In the genomic region with DNA sequence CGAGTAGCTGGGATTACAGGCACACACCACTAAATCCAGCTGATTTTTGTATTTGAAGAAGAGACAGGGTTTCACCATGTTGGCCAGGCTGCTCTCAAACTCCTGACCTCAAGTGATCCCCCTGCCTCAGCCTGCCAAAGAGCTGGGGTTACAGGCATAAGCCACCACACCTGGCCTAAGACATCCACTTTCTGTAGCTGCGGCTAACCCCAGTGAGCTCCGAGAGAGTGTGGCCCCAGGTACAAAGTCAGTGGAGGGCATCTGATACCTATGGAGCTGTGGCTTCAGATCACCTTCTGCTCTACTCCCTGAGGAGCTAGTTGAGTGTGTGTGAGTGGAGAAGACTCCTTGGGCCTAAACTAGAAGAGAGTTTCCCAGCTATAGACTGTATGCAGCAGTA, we compare ENCODE assay signal across 7 cellular contexts.
"Had no signal": no experiment of that assay in that cellular context is flagged by ENCODE, and none has a peak within 500 bp of the region (broad histone marks: within the 10 kb centered on the region; RNA-seq: fewer than 3 reads in every experiment).

No MANE protein-coding gene starts in this region.

- H3K4me3 ChIP-seq: K562 had no signal

- ATAC-seq: HepG2, K562 had no signal

- FAIRE-seq: HepG2, HTR-8/SVneo, K562 had no signal

- H3K36me3 Mint-ChIP-seq: IgD-negative memory B cell had no signal

- H3K27ac ChIP-seq: HL-60 had no signal

- DNase-seq: IMR-90, KBM-7 had no signal
